ENCODE assay signal across 11 cellular contexts in the genomic region with DNA sequence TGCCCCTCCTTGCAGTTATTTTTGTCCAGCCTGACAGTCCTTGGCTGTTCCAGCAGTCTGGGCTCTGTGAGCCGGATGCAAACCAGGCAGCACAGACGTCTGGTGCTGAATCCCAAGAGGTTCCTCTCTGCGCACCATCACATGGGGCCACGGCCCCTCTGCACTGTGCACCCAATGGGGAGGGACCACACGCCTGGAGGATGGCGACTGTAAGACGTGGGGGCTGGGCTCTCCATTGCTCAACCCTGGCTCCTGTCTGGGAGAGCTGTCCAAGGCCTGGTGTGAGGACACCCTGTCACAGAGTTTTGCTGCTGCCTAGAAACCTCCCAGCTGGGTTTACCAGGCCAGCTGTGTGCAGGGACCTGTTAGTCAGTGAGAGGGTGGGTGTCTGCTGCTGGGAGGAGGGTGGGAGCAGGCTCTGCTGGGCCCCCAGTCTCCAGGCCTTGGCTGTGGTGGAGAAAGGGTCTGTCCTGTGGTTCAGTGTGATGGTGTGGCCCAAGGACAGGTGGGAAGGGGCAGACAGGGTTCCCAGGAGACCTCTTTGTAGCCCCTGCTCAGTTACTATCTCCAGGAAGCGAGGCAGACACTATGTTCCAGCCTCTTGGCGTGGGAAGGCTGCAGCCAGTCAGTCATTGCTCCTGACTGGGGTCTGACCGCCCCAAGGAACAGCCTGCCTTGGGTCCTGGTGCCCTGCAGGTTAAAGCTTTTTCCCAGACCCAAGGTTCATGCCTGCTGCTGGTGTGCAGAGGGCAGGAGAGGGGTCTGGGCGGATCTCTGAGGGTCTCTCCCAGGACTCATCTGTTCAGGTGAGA. TPM values are rescaled to one million over a fixed set of nuclear protein-coding genes. Genes with fewer than 3 reads are reported as not detected.
DNase-seq lines count a peak whose midpoint lies in the region; ATAC-seq, FAIRE-seq and TF ChIP-seq lines count a peak whose summit lies in the region.
"Had no signal": no experiment of that assay in that cellular context is flagged by ENCODE, and none has a peak within 500 bp of the region (broad histone marks: within the 10 kb centered on the region; RNA-seq: fewer than 3 reads in every experiment).

No MANE protein-coding gene starts in this region.

- no peaks in the 10 kb centered on the region for H4K20me1 ChIP-seq in H1 (replicated peaks in 1 of 2; ENCODE audit: control insufficient read depth in 1 of 2, insufficient read depth in 2 of 2, low read length in 2 of 2)

- no peaks in the 10 kb centered on the region for H3K4me1 Mint-ChIP-seq in stimulated activated memory B cell treated with anti-CD40 and anti-IgM and Interleukin-4, amounts not matched to agents 10 μg/mL and 1 μg/mL and 100 μg/mL, for 72 hours
- no peaks in the 10 kb centered on the region for H3K4me1 Mint-ChIP-seq in natural killer cell
- H3K4me1 Mint-ChIP-seq in effector memory CD8-positive, alpha-beta T cell (ENCODE audit: low read depth in 2 of 2), result no peaks in the 10 kb centered on the region
- no peaks in the 10 kb centered on the region for H3K4me1 Mint-ChIP-seq in CD4-positive, alpha-beta T cell (ENCODE audit: low read depth)
- H3K4me1 Mint-ChIP-seq in naive thymus-derived CD4-positive, alpha-beta T cell, result peaks cover 0 to 3% (median 0%) of the 10 kb centered on the region in 7 donors

- H2AK5ac ChIP-seq in H1 (ENCODE audit: low read depth, low read length), result no peak overlapping the region

- no peak for TF ChIP-seq RAD21 in H1 (IDR thresholded peaks at IDR 0.05 in 1 of 2, conservative IDR thresholded peaks at IDR 0.05 in 1 of 2; ENCODE audit: low read depth in 2 of 2, low read length in 2 of 2)

- no peak overlapping the region for H3K4me3 Mint-ChIP-seq in stimulated activated memory B cell treated with anti-CD40 and anti-IgM and Interleukin-4, amounts not matched to agents 10 μg/mL and 1 μg/mL and 100 μg/mL, for 72 hours
- H3K4me3 Mint-ChIP-seq in natural killer cell, result no peak overlapping the region
- no peak overlapping the region for H3K4me3 Mint-ChIP-seq in effector memory CD8-positive, alpha-beta T cell
- H3K4me3 Mint-ChIP-seq in CD4-positive, alpha-beta T cell, result no peak overlapping the region
- H3K4me3 Mint-ChIP-seq in naive thymus-derived CD4-positive, alpha-beta T cell, result no peak overlapping the region

- H2BK5ac ChIP-seq in H1 (ENCODE audit: low read depth, low read length), result no peak overlapping the region

- H2BK12ac ChIP-seq in H1 (ENCODE audit: low read depth, low read length), result no peak overlapping the region

- DNase-seq in HCEC 1CT, result peak; percentile 17
- DNase-seq in H1 (ENCODE audit: low read depth in 1 of 2, low spot score in 2 of 2), result no peak
- peak in 1 of 2 donors; percentile 45 for DNase-seq in left lung
- no peak for DNase-seq in natural killer cell
- no peak for DNase-seq in effector memory CD8-positive, alpha-beta T cell
- no peak for DNase-seq in CD4-positive, alpha-beta T cell
- DNase-seq in naive thymus-derived CD4-positive, alpha-beta T cell, result no peak
- DNase-seq: activated naive CD4-positive, alpha-beta T cell treated with anti-CD3 and anti-CD28 coated beads, Interleukin-2, amount 50 U/mL, for 16 hours; NCI-H82 had no signal

- no peaks in the 10 kb centered on the region for H3K4me1 ChIP-seq in H1 (replicated peaks in 1 of 4; ENCODE audit: control insufficient read depth in 3 of 4, insufficient read depth in 4 of 4, low read length in 3 of 4)
- peaks cover 0 to 3% of the 10 kb centered on the region in 2 donors for H3K4me1 ChIP-seq in left lung
- H3K4me1 ChIP-seq in naive thymus-derived CD4-positive, alpha-beta T cell (ENCODE audit: control insufficient read depth in 2 of 2, insufficient read depth in 2 of 2, low read length in 2 of 2), result no peaks in the 10 kb centered on the region

- H3K27ac ChIP-seq in H1 (ENCODE audit: low read depth, low read length) (no peak overlapping the region), left lung (peak overlapping the region in 1 of 2 donors; percentile 36)
- no peak overlapping the region for H3K27ac ChIP-seq in CD4-positive, alpha-beta T cell (ENCODE audit: low read depth, low read length)
- H3K27ac ChIP-seq in naive thymus-derived CD4-positive, alpha-beta T cell (ENCODE audit: low read depth, low read length), result no peak overlapping the region

- H3K9ac ChIP-seq in H1 (replicated peaks in 1 of 4; ENCODE audit: extremely low read depth in 1 of 4, low read depth in 3 of 4, low read length in 3 of 4), result no peak overlapping the region

- POLR2A ChIA-PET in H1 (lab: Charles Lee; ENCODE audit: partially characterized antibody), result interaction anchor here (0.6 to 1.5 kb wide), 4 partner anchors 21 to 395 kb away, joined by 3 read pairs; a partner anchor contains a TSS
- POLR2A ChIA-PET in CD4-positive, alpha-beta T cell (lab: Charles Lee), result no interaction called here
- POLR2A ChIA-PET in naive thymus-derived CD4-positive, alpha-beta T cell (lab: Charles Lee), result no interaction called here

- H3K79me2 ChIP-seq in H1 (ENCODE audit: control insufficient read depth in 1 of 2, insufficient read depth in 2 of 2, low read length in 2 of 2), result no peaks in the 10 kb centered on the region

- no peak overlapping the region for H3K14ac ChIP-seq in H1 (ENCODE audit: insufficient read length)

- H3K9me3 ChIP-seq in H1 (ENCODE audit: insufficient read depth in 2 of 2, low read depth in 1 of 2, low read length in 1 of 2) (0 out of 4 replicates have a peak, but pooled peaks cover 0 to 4% of the 10 kb centered on the region in 2 experiments), left lung (no peaks in the 10 kb centered on the region)
- H3K9me3 ChIP-seq in CD4-positive, alpha-beta T cell (ENCODE audit: control insufficient read depth, low read length), result no peaks in the 10 kb centered on the region
- no peaks in the 10 kb centered on the region for H3K9me3 ChIP-seq in naive thymus-derived CD4-positive, alpha-beta T cell (ENCODE audit: control insufficient read depth in 2 of 3, low read length in 3 of 3)

- H3K4me2 ChIP-seq in H1 (ENCODE audit: insufficient read depth in 1 of 2, low read depth in 2 of 2, low read length in 2 of 2), result no peak overlapping the region

- no peak for TF ChIP-seq EP300 in H1 (IDR thresholded peaks at IDR 0.05; ENCODE audit: borderline replicate concordance in 1 of 2, low read depth in 2 of 2, low read length in 2 of 2)

- H3K56ac ChIP-seq in H1 (replicated peaks; ENCODE audit: insufficient read length, low read depth, low read length), result no peak overlapping the region

- no peaks in the 10 kb centered on the region for H3K9me3 Mint-ChIP-seq in stimulated activated memory B cell treated with anti-CD40 and anti-IgM and Interleukin-4, amounts not matched to agents 10 μg/mL and 1 μg/mL and 100 μg/mL, for 72 hours
- no peaks in the 10 kb centered on the region for H3K9me3 Mint-ChIP-seq in natural killer cell
- H3K9me3 Mint-ChIP-seq in effector memory CD8-positive, alpha-beta T cell, result no peaks in the 10 kb centered on the region
- H3K9me3 Mint-ChIP-seq in CD4-positive, alpha-beta T cell, result no peaks in the 10 kb centered on the region
- no peaks in the 10 kb centered on the region for H3K9me3 Mint-ChIP-seq in naive thymus-derived CD4-positive, alpha-beta T cell

- no peak overlapping the region for H3K27ac Mint-ChIP-seq in stimulated activated memory B cell treated with anti-CD40 and anti-IgM and Interleukin-4, amounts not matched to agents 10 μg/mL and 1 μg/mL and 100 μg/mL, for 72 hours
- no peak overlapping the region for H3K27ac Mint-ChIP-seq in natural killer cell
- H3K27ac Mint-ChIP-seq in effector memory CD8-positive, alpha-beta T cell, result no peak overlapping the region
- H3K27ac Mint-ChIP-seq in CD4-positive, alpha-beta T cell, result no peak overlapping the region
- no peak overlapping the region for H3K27ac Mint-ChIP-seq in naive thymus-derived CD4-positive, alpha-beta T cell

- no peak overlapping the region for H3K18ac ChIP-seq in H1 (ENCODE audit: extremely low read depth, low read length)

- no peak overlapping the region for H3K23ac ChIP-seq in H1 (ENCODE audit: insufficient read length)

- peaks cover 0 to 5% (median 1%) of the 10 kb centered on the region in 4 experiments; a peak in 2 of 7 replicates for H3K27me3 ChIP-seq in H1 (replicated peaks in 1 of 4; ENCODE audit: control insufficient read depth in 3 of 4, extremely low read depth in 1 of 4, insufficient read depth in 3 of 4, low read length in 3 of 4)
- no peaks in the 10 kb centered on the region for H3K27me3 ChIP-seq in left lung
- H3K27me3 ChIP-seq in CD4-positive, alpha-beta T cell (ENCODE audit: control insufficient read depth, insufficient read depth, low read length), result no peaks in the 10 kb centered on the region
- H3K27me3 ChIP-seq in naive thymus-derived CD4-positive, alpha-beta T cell (ENCODE audit: control insufficient read depth in 2 of 2, insufficient read depth in 2 of 2, low read length in 2 of 2), result no peaks in the 10 kb centered on the region

- no peak for TF ChIP-seq CTCF in H1 (IDR thresholded peaks at IDR 0.05; ENCODE audit: control extremely low read depth in 1 of 3, insufficient read depth in 1 of 3, low read depth in 1 of 3, low read length in 3 of 3)
- no peak for TF ChIP-seq CTCF in left lung (IDR thresholded peaks at IDR 0.05)
- TF ChIP-seq CTCF in natural killer cell (IDR thresholded peaks at IDR 0.05), result no peak
- no peak for TF ChIP-seq CTCF in CD4-positive, alpha-beta T cell (IDR thresholded peaks at IDR 0.05)

- H3K27me3 Mint-ChIP-seq in stimulated activated memory B cell treated with anti-CD40 and anti-IgM and Interleukin-4, amounts not matched to agents 10 μg/mL and 1 μg/mL and 100 μg/mL, for 72 hours, result peaks cover 34% of the 10 kb centered on the region
- peaks cover 7 to 17% of the 10 kb centered on the region in 2 donors for H3K27me3 Mint-ChIP-seq in natural killer cell (ENCODE audit: low read depth in 2 of 2)
- peaks cover 16 to 45% of the 10 kb centered on the region in 2 donors for H3K27me3 Mint-ChIP-seq in effector memory CD8-positive, alpha-beta T cell
- peaks cover 15% of the 10 kb centered on the region for H3K27me3 Mint-ChIP-seq in CD4-positive, alpha-beta T cell
- peaks cover 0 to 10% (median 9%) of the 10 kb centered on the region in 5 donors for H3K27me3 Mint-ChIP-seq in naive thymus-derived CD4-positive, alpha-beta T cell

- no peak overlapping the region for H2BK15ac ChIP-seq in H1 (ENCODE audit: low read length)

- intact Hi-C loops in left lung (cut with DNase I) (no loop called here), natural killer cell (cut with micrococcal nuclease) (no loop called here)
- intact Hi-C loops in CD4-positive, alpha-beta T cell (cut with DNase I, micrococcal nuclease), result no loop called here
- intact Hi-C loops in naive thymus-derived CD4-positive, alpha-beta T cell (cut with micrococcal nuclease), result no loop called here

- no peak overlapping the region for H3K4ac ChIP-seq in H1 (replicated peaks; ENCODE audit: insufficient read length, low read depth, low read length)

- H3K23me2 ChIP-seq in H1 (ENCODE audit: low read depth, low read length), result no peaks in the 10 kb centered on the region

- no peak overlapping the region for H2BK120ac ChIP-seq in H1 (replicated peaks; ENCODE audit: low read depth, low read length)

- no peaks in the 10 kb centered on the region for H3K79me1 ChIP-seq in H1 (ENCODE audit: low read depth, low read length)

- no peak for FAIRE-seq in H1 (lab: Jason Lieb, UNC)

- no peak overlapping the region for H2AFZ ChIP-seq in H1 (ENCODE audit: low read length)

- 88% methylated on average over 11 of the region's 11 CpGs; no CpG with 5 or more reads in 1 of the 2 experiments for WGBS in H1 (ENCODE audit: extremely low coverage in 1 of 2, insufficient coverage in 1 of 2, insufficient read length in 1 of 2, insufficient replicate concordance in 2 of 2, low coverage in 1 of 2, low lambda C conversion rate in 2 of 2, missing lambda C conversion rate in 1 of 2), 2 experiments

- no peaks in the 10 kb centered on the region for H3K36me3 ChIP-seq in H1 (ENCODE audit: control insufficient read depth in 2 of 4, insufficient read depth in 4 of 4, low read length in 3 of 4)
- H3K36me3 ChIP-seq in left lung, result peaks cover 0 to 8% of the 10 kb centered on the region in 2 donors
- H3K36me3 ChIP-seq in naive thymus-derived CD4-positive, alpha-beta T cell (ENCODE audit: control insufficient read depth in 2 of 3, insufficient read depth in 3 of 3, low read length in 3 of 3), result no peaks in the 10 kb centered on the region

- H3K36me3 Mint-ChIP-seq in stimulated activated memory B cell treated with anti-CD40 and anti-IgM and Interleukin-4, amounts not matched to agents 10 μg/mL and 1 μg/mL and 100 μg/mL, for 72 hours, result no peaks in the 10 kb centered on the region
- H3K36me3 Mint-ChIP-seq in natural killer cell, result no peaks in the 10 kb centered on the region
- H3K36me3 Mint-ChIP-seq in effector memory CD8-positive, alpha-beta T cell (ENCODE audit: insufficient read depth), result no peaks in the 10 kb centered on the region
- no peaks in the 10 kb centered on the region for H3K36me3 Mint-ChIP-seq in CD4-positive, alpha-beta T cell (ENCODE audit: low read depth)
- no peaks in the 10 kb centered on the region for H3K36me3 Mint-ChIP-seq in naive thymus-derived CD4-positive, alpha-beta T cell

- H4K8ac ChIP-seq in H1 (ENCODE audit: extremely low read depth, insufficient read depth, low read length), result peak overlapping the region; percentile 36; the same call in 1 of the 2 replicates

- CTCF ChIA-PET in H1 (lab: Charles Lee; ENCODE audit: partially characterized antibody), result interaction anchor here (0.6 to 25.8 kb wide), 7 partner anchors 11 to 340 kb away, joined by 3 to 337 read pairs (median 4); a partner anchor contains a TSS
- CTCF ChIA-PET in CD4-positive, alpha-beta T cell (lab: Charles Lee), result no interaction called here
- CTCF ChIA-PET in naive thymus-derived CD4-positive, alpha-beta T cell (lab: Charles Lee), result no interaction called here

- no peak overlapping the region for H2BK20ac ChIP-seq in H1 (ENCODE audit: low read length)

- H3K4me3 ChIP-seq in H1 (ENCODE audit: extremely low read depth in 1 of 4, insufficient read depth in 2 of 4, low read depth in 3 of 4, low read length in 4 of 4) (no peak overlapping the region), left lung (no peak overlapping the region)
- no peak overlapping the region for H3K4me3 ChIP-seq in naive thymus-derived CD4-positive, alpha-beta T cell (ENCODE audit: low read length)

- no peak overlapping the region for H4K5ac ChIP-seq in H1 (ENCODE audit: insufficient read length, low read depth, low read length)

- H4K91ac ChIP-seq in H1 (replicated peaks; ENCODE audit: insufficient read length, low read length), result no peak overlapping the region

- ATAC-seq in left lung (peak; percentile 86), natural killer cell (no peak)
- peak; percentile 53 for ATAC-seq in stimulated activated memory B cell treated with anti-CD40 and anti-IgM and Interleukin-4, amounts not matched to agents 10 μg/mL and 1 μg/mL and 100 μg/mL, for 72 hours
- ATAC-seq in effector memory CD8-positive, alpha-beta T cell (replicated peaks), result no peak
- no peak for ATAC-seq in CD4-positive, alpha-beta T cell (ENCODE audit: poor library complexity)
- no peak for ATAC-seq in naive thymus-derived CD4-positive, alpha-beta T cell

- no peak for TF ChIP-seq POLR2A in H1 (IDR thresholded peaks at IDR 0.05; ENCODE audit: control extremely low read depth in 1 of 2, low read depth in 2 of 2, low read length in 2 of 2)

RNA-seq across cellular contexts. Expression of a gene that starts 13.8 kb away (rescaled TPM):
- total RNA-seq in H1 (2021; fragmentation: NEBNext Ultra II Directional; extraction: Animal tissue kit (Norgen Biotek cat#: 25700)), result 3.1 and 3.5 TPM in 2 replicates
- 1.8 and 2.9 TPM in 2 replicates for polyA plus RNA-seq in H1 (2011; rRNA removed)
- polyA plus RNA-seq in H1 (2011; cell fraction: cytosol; rRNA removed), result 1.6 TPM
- polyA plus RNA-seq in H1 (2011; cell fraction: nucleus; rRNA removed), result 3.1 TPM
- polyA plus RNA-seq in H1 (2012, experiment 1 of 2), result 1.4 to 2.6 TPM (median 2.2 TPM) in 4 replicates
- polyA plus RNA-seq in H1 (2012, experiment 2 of 2), result 1.8 TPM
- polyA plus RNA-seq in H1 (2013, experiment 1 of 2), result 2.2 TPM
- polyA plus RNA-seq in H1 (2013, experiment 2 of 2), result 2.0 TPM
- polyA minus RNA-seq in H1 (2011; rRNA and poly(A)+ RNA removed), result 2.0 and 2.3 TPM in 2 replicates
- polyA minus RNA-seq in H1 (2011; cell fraction: cytosol; rRNA and poly(A)+ RNA removed), result 1.5 TPM
- 1.8 TPM for polyA minus RNA-seq in H1 (2011; cell fraction: nucleus; rRNA and poly(A)+ RNA removed)
- 10 to 100 TPM; 12.6 to 16.0 TPM for total RNA-seq in left lung
- total RNA-seq in natural killer cell, result not detected
- total RNA-seq in CD4-positive, alpha-beta T cell, result under 1 TPM in 1 of 2 experiments, not detected in 1; 0.05 TPM
- under 1 TPM in 2 of 5 experiments, not detected in 3; 0.08 to 0.16 TPM for total RNA-seq in naive thymus-derived CD4-positive, alpha-beta T cell
- under 1 TPM in 1 of 2 donors, not detected in 1; 0.18 TPM for polyA plus RNA-seq in naive thymus-derived CD4-positive, alpha-beta T cell
- total RNA-seq: HT1080 had no signal

RNA-seq across cellular contexts. Expression of a gene that starts 46.2 kb away (rescaled TPM):
- total RNA-seq in H1 (2021; fragmentation: NEBNext Ultra II Directional; extraction: Animal tissue kit (Norgen Biotek cat#: 25700)), result not detected in 2 replicates
- polyA plus RNA-seq in H1 (2011; rRNA removed), result 0.06 TPM in 1 of 2 replicates, not detected in the other
- not detected for polyA plus RNA-seq in H1 (2011; cell fraction: cytosol; rRNA removed)
- polyA plus RNA-seq in H1 (2011; cell fraction: nucleus; rRNA removed), result not detected
- not detected in 4 replicates for polyA plus RNA-seq in H1 (2012, experiment 1 of 2)
- not detected for polyA plus RNA-seq in H1 (2012, experiment 2 of 2)
- polyA plus RNA-seq in H1 (2013, experiment 1 of 2), result not detected
- polyA plus RNA-seq in H1 (2013, experiment 2 of 2), result not detected
- 0.16 TPM in 1 of 2 replicates, not detected in the other for polyA minus RNA-seq in H1 (2011; rRNA and poly(A)+ RNA removed)
- not detected for polyA minus RNA-seq in H1 (2011; cell fraction: cytosol; rRNA and poly(A)+ RNA removed)
- not detected for polyA minus RNA-seq in H1 (2011; cell fraction: nucleus; rRNA and poly(A)+ RNA removed)
- 1 to 10 TPM in 1 of 2 donors, under 1 TPM in 1; 0.42 to 8.9 TPM for total RNA-seq in left lung
- total RNA-seq in natural killer cell, result not detected
- 1 to 10 TPM; 1.1 to 1.3 TPM for total RNA-seq in CD4-positive, alpha-beta T cell
- under 1 TPM in 3 of 5 experiments, not detected in 2; 0.37 to 0.92 (median 0.65) TPM for total RNA-seq in naive thymus-derived CD4-positive, alpha-beta T cell
- not detected for polyA plus RNA-seq in naive thymus-derived CD4-positive, alpha-beta T cell
- total RNA-seq: HT1080 had no signal

RNA-seq across cellular contexts. Expression of a gene that starts 49.1 kb away (rescaled TPM):
- 333 and 341 TPM in 2 replicates for total RNA-seq in H1 (2021; fragmentation: NEBNext Ultra II Directional; extraction: Animal tissue kit (Norgen Biotek cat#: 25700))
- 147 and 172 TPM in 2 replicates for polyA plus RNA-seq in H1 (2011; rRNA removed)
- 128 TPM for polyA plus RNA-seq in H1 (2011; cell fraction: cytosol; rRNA removed)
- polyA plus RNA-seq in H1 (2011; cell fraction: nucleus; rRNA removed), result 357 TPM
- 163 to 196 TPM (median 184 TPM) in 4 replicates for polyA plus RNA-seq in H1 (2012, experiment 1 of 2)
- 85.0 TPM for polyA plus RNA-seq in H1 (2012, experiment 2 of 2)
- 245 TPM for polyA plus RNA-seq in H1 (2013, experiment 1 of 2)
- 239 TPM for polyA plus RNA-seq in H1 (2013, experiment 2 of 2)
- 126 and 154 TPM in 2 replicates for polyA minus RNA-seq in H1 (2011; rRNA and poly(A)+ RNA removed)
- polyA minus RNA-seq in H1 (2011; cell fraction: cytosol; rRNA and poly(A)+ RNA removed), result 186 TPM
- 139 TPM for polyA minus RNA-seq in H1 (2011; cell fraction: nucleus; rRNA and poly(A)+ RNA removed)
- 100 to 1,000 TPM; 226 to 232 TPM for total RNA-seq in left lung
- 100 to 1,000 TPM; 161 to 325 (median 275) TPM for total RNA-seq in natural killer cell
- total RNA-seq in CD4-positive, alpha-beta T cell, result 100 to 1,000 TPM; 343 to 348 TPM
- 100 to 1,000 TPM; 194 to 344 (median 278) TPM for total RNA-seq in naive thymus-derived CD4-positive, alpha-beta T cell
- 10 to 100 TPM; 39.9 to 41.6 TPM for polyA plus RNA-seq in naive thymus-derived CD4-positive, alpha-beta T cell

Comparison
In these comparisons a context has a peak if more than half of its experiments do, and no peak if none do; other contexts are left out.
1. ATAC-seq: peak in left lung (single experiment) and stimulated activated memory B cell treated with anti-CD40 and anti-IgM and Interleukin-4, amounts not matched to agents 10 μg/mL and 1 μg/mL and 100 μg/mL, for 72 hours (single experiment); none in natural killer cell (0 of 3), effector memory CD8-positive, alpha-beta T cell (single experiment), CD4-positive, alpha-beta T cell (single experiment) and naive thymus-derived CD4-positive, alpha-beta T cell (single experiment).